Comparison of ENCODE assay signal across 12 cellular contexts in genomic region chr2:237707859-237708398, GRCh38.
DNase-seq lines count a peak whose midpoint lies in the region; ATAC-seq and TF ChIP-seq lines count a peak whose summit lies in the region.
"Had no signal": no experiment of that assay in that cellular context is flagged by ENCODE, and none has a peak within 500 bp of the region (broad histone marks: within the 10 kb centered on the region; RNA-seq: fewer than 3 reads in every experiment).

No MANE protein-coding gene starts in this region.

- H3K4me3 Mint-ChIP-seq in CD4-positive, alpha-beta T cell = peak overlapping the region; percentile 36

- H3K27me3 ChIP-seq in CD4-positive, alpha-beta T cell (ENCODE audit: control insufficient read depth, insufficient read depth, low read length) = no peaks in the 10 kb centered on the region
- H3K27me3 ChIP-seq in Peyer's patch (no peaks in the 10 kb centered on the region), rectal smooth muscle tissue (ENCODE audit: control insufficient read depth, insufficient read depth, low read length) (no peaks in the 10 kb centered on the region)
- H3K27me3 ChIP-seq: adrenal gland had no signal

- intact Hi-C loops in CD4-positive, alpha-beta T cell (cut with DNase I, micrococcal nuclease) = loop anchor here (1.0 to 10.0 kb wide), 3 partner anchors 21 to 257 kb away; partner anchors contain the start of gene UBE2F (in 1 of the 2)
- intact Hi-C loops in Right ventricle myocardium superior (cut with DNase I) = no loop called here

- no peak for ATAC-seq in CD4-positive, alpha-beta T cell (ENCODE audit: poor library complexity)
- ATAC-seq in Right ventricle myocardium superior (ENCODE audit: poor library complexity) = peak; percentile 39

- peak; percentile 18 for TF ChIP-seq CTCF in CD4-positive, alpha-beta T cell (IDR thresholded peaks at IDR 0.05)
- TF ChIP-seq CTCF in Peyer's patch (IDR thresholded peaks at IDR 0.05) = no peak

- H3K27ac Mint-ChIP-seq in CD4-positive, alpha-beta T cell = peak overlapping the region; percentile 93

- H3K4me3 ChIP-seq in Peyer's patch (no peak overlapping the region), rectal smooth muscle tissue (ENCODE audit: low read length) (peak overlapping the region; percentile 18)
- H3K4me3 ChIP-seq: adrenal gland had no signal

- H3K4me1 ChIP-seq in Peyer's patch (peaks cover 6 to 42% (median 14%) of the 10 kb centered on the region in 4 donors), rectal smooth muscle tissue (ENCODE audit: control insufficient read depth, insufficient read depth, low read length) (peaks cover 42% of the 10 kb centered on the region)

- no peak for DNase-seq in CD4-positive, alpha-beta T cell
- DNase-seq in Peyer's patch (peak in 1 of 3 donors; percentile 12), Right ventricle myocardium superior (peak; percentile 63), SHP77 treated with DMSO at 0.1 percent for 48 hours (lab: John Stamatoyannopoulos, UW) (no peak), DMS 273 (lab: John Stamatoyannopoulos, UW; ENCODE audit: unreplicated experiment) (no peak), NCI-H1930 (lab: John Stamatoyannopoulos, UW) (no peak), RPMI8226 (no peak)
- DNase-seq: activated CD4-positive, alpha-beta T cell treated with anti-CD3 and anti-CD28 coated beads for 4 hours; Caco-2; NCI-H2081 had no signal

- peaks cover 0 to 20% (median 0%) of the 10 kb centered on the region in 3 donors for H3K36me3 ChIP-seq in Peyer's patch
- no peaks in the 10 kb centered on the region for H3K36me3 ChIP-seq in rectal smooth muscle tissue (ENCODE audit: control insufficient read depth, insufficient read depth, low read length)

- CTCF ChIA-PET in CD4-positive, alpha-beta T cell (lab: Charles Lee) = interaction anchor here (1.2 to 3.3 kb wide), 5 partner anchors 9 to 37 kb away, joined by 3 to 23 read pairs (median 6); no protein-coding TSS in a partner anchor

- H3K9me3 ChIP-seq in CD4-positive, alpha-beta T cell (ENCODE audit: control insufficient read depth, low read length) = no peaks in the 10 kb centered on the region
- no peaks in the 10 kb centered on the region for H3K9me3 ChIP-seq in Peyer's patch
- H3K9me3 ChIP-seq: adrenal gland, Caco-2 had no signal

- POLR2A ChIA-PET in CD4-positive, alpha-beta T cell (lab: Charles Lee) = interaction anchor here (1.2 to 2.9 kb wide), 4 partner anchors 11 to 34 kb away, joined by 4 to 15 read pairs (median 10); no protein-coding TSS in a partner anchor

- H3K9ac ChIP-seq in rectal smooth muscle tissue (ENCODE audit: low read length) = peak overlapping the region; percentile 32

- no peaks in the 10 kb centered on the region for H3K9me3 Mint-ChIP-seq in CD4-positive, alpha-beta T cell

- TF ChIP-seq POLR2A in Peyer's patch (IDR thresholded peaks at IDR 0.05) = no peak

- no peaks in the 10 kb centered on the region for H3K27me3 Mint-ChIP-seq in CD4-positive, alpha-beta T cell

- H3K4me1 Mint-ChIP-seq in CD4-positive, alpha-beta T cell (ENCODE audit: low read depth) = peaks cover 68% of the 10 kb centered on the region

- H3K27ac ChIP-seq in CD4-positive, alpha-beta T cell (ENCODE audit: low read depth, low read length) = no peak overlapping the region
- H3K27ac ChIP-seq in Peyer's patch (peak overlapping the region in 3 of 4 donors; percentile 21 to 68 (median 55)), rectal smooth muscle tissue (ENCODE audit: low read depth, low read length) (peak overlapping the region; percentile 96)

- peaks cover 65% of the 10 kb centered on the region for H3K36me3 Mint-ChIP-seq in CD4-positive, alpha-beta T cell (ENCODE audit: low read depth)
